ENCODE assay signal across 1 cellular context in the genomic region with DNA sequence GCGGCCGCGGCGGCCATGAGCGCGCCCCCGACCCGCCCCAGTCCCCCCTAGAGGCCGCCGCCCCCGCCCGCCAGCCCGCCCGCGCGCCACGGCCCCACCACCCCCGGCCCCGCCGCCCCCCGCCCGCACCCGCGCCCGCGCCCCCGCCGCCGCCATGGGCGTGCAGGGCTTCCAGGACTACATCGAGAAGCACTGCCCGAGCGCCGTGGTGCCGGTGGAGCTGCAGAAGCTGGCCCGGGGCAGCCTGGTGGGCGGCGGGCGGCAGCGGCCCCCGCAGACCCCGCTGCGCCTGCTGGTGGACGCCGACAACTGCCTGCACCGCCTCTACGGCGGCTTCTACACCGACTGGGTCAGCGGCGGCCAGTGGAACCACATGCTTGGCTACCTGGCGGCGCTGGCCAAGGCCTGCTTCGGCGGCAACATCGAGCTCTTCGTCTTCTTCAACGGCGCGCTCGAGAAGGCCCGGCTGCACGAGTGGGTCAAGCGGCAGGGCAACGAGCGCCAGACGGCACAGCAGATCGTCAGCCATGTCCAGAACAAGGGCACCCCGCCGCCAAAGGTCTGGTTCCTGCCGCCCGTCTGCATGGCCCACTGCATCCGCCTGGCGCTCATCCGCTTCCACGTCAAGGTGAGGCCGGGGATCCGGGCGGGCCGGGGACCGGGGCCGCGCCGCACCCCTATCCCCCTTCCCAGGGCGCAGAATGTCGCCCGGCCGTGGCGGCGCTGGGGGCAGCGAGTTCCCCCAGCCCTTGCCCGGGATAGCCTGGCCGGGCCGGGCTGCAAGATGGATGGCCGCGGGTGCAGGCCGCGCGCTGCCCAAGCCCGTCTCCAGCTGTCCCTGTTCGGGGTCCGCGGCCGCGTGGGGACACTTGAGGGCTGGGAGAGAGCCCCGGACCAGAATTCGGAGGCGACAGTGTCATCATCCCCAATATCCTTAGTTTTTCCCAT.
TF ChIP-seq lines count a peak whose summit lies in the region.

No MANE protein-coding gene starts in this region.

TF ChIP-seq in HepG2, 621 proteins besides CTCF, POLR2A, EP300 and RAD21 (continued from another document):
- TF ChIP-seq, protein P1, sequence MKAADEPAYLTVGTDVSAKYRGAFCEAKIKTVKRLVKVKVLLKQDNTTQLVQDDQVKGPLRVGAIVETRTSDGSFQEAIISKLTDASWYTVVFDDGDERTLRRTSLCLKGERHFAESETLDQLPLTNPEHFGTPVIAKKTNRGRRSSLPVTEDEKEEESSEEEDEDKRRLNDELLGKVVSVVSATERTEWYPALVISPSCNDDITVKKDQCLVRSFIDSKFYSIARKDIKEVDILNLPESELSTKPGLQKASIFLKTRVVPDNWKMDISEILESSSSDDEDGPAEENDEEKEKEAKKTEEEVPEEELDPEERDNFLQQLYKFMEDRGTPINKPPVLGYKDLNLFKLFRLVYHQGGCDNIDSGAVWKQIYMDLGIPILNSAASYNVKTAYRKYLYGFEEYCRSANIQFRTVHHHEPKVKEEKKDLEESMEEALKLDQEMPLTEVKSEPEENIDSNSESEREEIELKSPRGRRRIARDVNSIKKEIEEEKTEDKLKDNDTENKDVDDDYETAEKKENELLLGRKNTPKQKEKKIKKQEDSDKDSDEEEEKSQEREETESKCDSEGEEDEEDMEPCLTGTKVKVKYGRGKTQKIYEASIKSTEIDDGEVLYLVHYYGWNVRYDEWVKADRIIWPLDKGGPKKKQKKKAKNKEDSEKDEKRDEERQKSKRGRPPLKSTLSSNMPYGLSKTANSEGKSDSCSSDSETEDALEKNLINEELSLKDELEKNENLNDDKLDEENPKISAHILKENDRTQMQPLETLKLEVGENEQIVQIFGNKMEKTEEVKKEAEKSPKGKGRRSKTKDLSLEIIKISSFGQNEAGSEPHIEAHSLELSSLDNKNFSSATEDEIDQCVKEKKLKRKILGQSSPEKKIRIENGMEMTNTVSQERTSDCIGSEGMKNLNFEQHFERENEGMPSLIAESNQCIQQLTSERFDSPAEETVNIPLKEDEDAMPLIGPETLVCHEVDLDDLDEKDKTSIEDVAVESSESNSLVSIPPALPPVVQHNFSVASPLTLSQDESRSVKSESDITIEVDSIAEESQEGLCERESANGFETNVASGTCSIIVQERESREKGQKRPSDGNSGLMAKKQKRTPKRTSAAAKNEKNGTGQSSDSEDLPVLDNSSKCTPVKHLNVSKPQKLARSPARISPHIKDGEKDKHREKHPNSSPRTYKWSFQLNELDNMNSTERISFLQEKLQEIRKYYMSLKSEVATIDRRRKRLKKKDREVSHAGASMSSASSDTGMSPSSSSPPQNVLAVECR (CRISPR knock-in tag; IDR thresholded peaks at IDR 0.05; ENCODE audit: borderline replicate concordance): peak; percentile 75
- no peak for TF ChIP-seq RFXAP (CRISPR knock-in tag; IDR thresholded peaks at IDR 0.05; ENCODE audit: borderline replicate concordance)
- no peak for TF ChIP-seq SIN3B (IDR thresholded peaks at IDR 0.05; ENCODE audit: low read length)
- TF ChIP-seq KDM4B (CRISPR knock-in tag; IDR thresholded peaks at IDR 0.05): no peak
- no peak for TF ChIP-seq ZNF83 (CRISPR knock-in tag; IDR thresholded peaks at IDR 0.05; ENCODE audit: borderline replicate concordance)
- TF ChIP-seq ZNF441 (CRISPR knock-in tag; IDR thresholded peaks at IDR 0.05; ENCODE audit: borderline replicate concordance): peak; percentile 59; the same call in 1 of the 2 replicates
- TF ChIP-seq, protein P2, sequence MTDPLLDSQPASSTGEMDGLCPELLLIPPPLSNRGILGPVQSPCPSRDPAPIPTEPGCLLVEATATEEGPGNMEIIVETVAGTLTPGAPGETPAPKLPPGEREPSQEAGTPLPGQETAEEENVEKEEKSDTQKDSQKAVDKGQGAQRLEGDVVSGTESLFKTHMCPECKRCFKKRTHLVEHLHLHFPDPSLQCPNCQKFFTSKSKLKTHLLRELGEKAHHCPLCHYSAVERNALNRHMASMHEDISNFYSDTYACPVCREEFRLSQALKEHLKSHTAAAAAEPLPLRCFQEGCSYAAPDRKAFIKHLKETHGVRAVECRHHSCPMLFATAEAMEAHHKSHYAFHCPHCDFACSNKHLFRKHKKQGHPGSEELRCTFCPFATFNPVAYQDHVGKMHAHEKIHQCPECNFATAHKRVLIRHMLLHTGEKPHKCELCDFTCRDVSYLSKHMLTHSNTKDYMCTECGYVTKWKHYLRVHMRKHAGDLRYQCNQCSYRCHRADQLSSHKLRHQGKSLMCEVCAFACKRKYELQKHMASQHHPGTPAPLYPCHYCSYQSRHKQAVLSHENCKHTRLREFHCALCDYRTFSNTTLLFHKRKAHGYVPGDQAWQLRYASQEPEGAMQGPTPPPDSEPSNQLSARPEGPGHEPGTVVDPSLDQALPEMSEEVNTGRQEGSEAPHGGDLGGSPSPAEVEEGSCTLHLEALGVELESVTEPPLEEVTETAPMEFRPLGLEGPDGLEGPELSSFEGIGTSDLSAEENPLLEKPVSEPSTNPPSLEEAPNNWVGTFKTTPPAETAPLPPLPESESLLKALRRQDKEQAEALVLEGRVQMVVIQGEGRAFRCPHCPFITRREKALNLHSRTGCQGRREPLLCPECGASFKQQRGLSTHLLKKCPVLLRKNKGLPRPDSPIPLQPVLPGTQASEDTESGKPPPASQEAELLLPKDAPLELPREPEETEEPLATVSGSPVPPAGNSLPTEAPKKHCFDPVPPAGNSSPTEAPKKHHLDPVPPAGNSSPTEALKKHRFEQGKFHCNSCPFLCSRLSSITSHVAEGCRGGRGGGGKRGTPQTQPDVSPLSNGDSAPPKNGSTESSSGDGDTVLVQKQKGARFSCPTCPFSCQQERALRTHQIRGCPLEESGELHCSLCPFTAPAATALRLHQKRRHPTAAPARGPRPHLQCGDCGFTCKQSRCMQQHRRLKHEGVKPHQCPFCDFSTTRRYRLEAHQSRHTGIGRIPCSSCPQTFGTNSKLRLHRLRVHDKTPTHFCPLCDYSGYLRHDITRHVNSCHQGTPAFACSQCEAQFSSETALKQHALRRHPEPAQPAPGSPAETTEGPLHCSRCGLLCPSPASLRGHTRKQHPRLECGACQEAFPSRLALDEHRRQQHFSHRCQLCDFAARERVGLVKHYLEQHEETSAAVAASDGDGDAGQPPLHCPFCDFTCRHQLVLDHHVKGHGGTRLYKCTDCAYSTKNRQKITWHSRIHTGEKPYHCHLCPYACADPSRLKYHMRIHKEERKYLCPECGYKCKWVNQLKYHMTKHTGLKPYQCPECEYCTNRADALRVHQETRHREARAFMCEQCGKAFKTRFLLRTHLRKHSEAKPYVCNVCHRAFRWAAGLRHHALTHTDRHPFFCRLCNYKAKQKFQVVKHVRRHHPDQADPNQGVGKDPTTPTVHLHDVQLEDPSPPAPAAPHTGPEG (CRISPR knock-in tag; IDR thresholded peaks at IDR 0.05): peak; percentile 66; the same call in 1 of the 2 replicates
- TF ChIP-seq ZNF263 (CRISPR knock-in tag; IDR thresholded peaks at IDR 0.05): no peak; the same call in 1 of the 2 replicates
- TF ChIP-seq, protein P3, sequence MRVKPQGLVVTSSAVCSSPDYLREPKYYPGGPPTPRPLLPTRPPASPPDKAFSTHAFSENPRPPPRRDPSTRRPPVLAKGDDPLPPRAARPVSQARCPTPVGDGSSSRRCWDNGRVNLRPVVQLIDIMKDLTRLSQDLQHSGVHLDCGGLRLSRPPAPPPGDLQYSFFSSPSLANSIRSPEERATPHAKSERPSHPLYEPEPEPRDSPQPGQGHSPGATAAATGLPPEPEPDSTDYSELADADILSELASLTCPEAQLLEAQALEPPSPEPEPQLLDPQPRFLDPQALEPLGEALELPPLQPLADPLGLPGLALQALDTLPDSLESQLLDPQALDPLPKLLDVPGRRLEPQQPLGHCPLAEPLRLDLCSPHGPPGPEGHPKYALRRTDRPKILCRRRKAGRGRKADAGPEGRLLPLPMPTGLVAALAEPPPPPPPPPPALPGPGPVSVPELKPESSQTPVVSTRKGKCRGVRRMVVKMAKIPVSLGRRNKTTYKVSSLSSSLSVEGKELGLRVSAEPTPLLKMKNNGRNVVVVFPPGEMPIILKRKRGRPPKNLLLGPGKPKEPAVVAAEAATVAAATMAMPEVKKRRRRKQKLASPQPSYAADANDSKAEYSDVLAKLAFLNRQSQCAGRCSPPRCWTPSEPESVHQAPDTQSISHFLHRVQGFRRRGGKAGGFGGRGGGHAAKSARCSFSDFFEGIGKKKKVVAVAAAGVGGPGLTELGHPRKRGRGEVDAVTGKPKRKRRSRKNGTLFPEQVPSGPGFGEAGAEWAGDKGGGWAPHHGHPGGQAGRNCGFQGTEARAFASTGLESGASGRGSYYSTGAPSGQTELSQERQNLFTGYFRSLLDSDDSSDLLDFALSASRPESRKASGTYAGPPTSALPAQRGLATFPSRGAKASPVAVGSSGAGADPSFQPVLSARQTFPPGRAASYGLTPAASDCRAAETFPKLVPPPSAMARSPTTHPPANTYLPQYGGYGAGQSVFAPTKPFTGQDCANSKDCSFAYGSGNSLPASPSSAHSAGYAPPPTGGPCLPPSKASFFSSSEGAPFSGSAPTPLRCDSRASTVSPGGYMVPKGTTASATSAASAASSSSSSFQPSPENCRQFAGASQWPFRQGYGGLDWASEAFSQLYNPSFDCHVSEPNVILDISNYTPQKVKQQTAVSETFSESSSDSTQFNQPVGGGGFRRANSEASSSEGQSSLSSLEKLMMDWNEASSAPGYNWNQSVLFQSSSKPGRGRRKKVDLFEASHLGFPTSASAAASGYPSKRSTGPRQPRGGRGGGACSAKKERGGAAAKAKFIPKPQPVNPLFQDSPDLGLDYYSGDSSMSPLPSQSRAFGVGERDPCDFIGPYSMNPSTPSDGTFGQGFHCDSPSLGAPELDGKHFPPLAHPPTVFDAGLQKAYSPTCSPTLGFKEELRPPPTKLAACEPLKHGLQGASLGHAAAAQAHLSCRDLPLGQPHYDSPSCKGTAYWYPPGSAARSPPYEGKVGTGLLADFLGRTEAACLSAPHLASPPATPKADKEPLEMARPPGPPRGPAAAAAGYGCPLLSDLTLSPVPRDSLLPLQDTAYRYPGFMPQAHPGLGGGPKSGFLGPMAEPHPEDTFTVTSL (CRISPR knock-in tag; IDR thresholded peaks at IDR 0.05; ENCODE audit: borderline replicate concordance): no peak
- TF ChIP-seq NFKBIZ (CRISPR knock-in tag; IDR thresholded peaks at IDR 0.05): no peak
- TF ChIP-seq ZMYM4 (CRISPR knock-in tag; IDR thresholded peaks at IDR 0.05): peak; percentile 39
- TF ChIP-seq, protein P4, sequence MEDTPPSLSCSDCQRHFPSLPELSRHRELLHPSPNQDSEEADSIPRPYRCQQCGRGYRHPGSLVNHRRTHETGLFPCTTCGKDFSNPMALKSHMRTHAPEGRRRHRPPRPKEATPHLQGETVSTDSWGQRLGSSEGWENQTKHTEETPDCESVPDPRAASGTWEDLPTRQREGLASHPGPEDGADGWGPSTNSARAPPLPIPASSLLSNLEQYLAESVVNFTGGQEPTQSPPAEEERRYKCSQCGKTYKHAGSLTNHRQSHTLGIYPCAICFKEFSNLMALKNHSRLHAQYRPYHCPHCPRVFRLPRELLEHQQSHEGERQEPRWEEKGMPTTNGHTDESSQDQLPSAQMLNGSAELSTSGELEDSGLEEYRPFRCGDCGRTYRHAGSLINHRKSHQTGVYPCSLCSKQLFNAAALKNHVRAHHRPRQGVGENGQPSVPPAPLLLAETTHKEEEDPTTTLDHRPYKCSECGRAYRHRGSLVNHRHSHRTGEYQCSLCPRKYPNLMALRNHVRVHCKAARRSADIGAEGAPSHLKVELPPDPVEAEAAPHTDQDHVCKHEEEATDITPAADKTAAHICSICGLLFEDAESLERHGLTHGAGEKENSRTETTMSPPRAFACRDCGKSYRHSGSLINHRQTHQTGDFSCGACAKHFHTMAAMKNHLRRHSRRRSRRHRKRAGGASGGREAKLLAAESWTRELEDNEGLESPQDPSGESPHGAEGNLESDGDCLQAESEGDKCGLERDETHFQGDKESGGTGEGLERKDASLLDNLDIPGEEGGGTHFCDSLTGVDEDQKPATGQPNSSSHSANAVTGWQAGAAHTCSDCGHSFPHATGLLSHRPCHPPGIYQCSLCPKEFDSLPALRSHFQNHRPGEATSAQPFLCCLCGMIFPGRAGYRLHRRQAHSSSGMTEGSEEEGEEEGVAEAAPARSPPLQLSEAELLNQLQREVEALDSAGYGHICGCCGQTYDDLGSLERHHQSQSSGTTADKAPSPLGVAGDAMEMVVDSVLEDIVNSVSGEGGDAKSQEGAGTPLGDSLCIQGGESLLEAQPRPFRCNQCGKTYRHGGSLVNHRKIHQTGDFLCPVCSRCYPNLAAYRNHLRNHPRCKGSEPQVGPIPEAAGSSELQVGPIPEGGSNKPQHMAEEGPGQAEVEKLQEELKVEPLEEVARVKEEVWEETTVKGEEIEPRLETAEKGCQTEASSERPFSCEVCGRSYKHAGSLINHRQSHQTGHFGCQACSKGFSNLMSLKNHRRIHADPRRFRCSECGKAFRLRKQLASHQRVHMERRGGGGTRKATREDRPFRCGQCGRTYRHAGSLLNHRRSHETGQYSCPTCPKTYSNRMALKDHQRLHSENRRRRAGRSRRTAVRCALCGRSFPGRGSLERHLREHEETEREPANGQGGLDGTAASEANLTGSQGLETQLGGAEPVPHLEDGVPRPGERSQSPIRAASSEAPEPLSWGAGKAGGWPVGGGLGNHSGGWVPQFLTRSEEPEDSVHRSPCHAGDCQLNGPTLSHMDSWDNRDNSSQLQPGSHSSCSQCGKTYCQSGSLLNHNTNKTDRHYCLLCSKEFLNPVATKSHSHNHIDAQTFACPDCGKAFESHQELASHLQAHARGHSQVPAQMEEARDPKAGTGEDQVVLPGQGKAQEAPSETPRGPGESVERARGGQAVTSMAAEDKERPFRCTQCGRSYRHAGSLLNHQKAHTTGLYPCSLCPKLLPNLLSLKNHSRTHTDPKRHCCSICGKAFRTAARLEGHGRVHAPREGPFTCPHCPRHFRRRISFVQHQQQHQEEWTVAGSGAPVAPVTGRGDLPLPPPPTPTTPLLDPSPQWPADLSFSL (CRISPR knock-in tag; IDR thresholded peaks at IDR 0.05): no peak
- TF ChIP-seq, protein P5, sequence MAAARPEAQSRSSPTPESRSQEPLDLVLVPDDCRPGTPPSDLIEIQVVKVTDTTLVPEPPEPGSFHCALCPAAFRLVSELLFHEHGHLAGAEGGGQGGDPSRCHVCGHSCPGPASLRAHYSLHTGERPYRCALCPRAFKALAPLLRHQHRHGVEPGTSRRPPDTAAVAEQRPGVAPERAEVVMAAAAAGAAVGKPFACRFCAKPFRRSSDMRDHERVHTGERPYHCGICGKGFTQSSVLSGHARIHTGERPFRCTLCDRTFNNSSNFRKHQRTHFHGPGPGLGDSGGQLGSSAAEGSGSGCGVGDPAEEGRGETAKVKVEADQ (CRISPR knock-in tag; IDR thresholded peaks at IDR 0.05; ENCODE audit: borderline replicate concordance): 0 out of 2 replicates have a peak, but pooled peaks have one; percentile 23
- no peak for TF ChIP-seq ZNF253 (CRISPR knock-in tag; IDR thresholded peaks at IDR 0.05; ENCODE audit: borderline replicate concordance)
- no peak for TF ChIP-seq YEATS2 (CRISPR knock-in tag; IDR thresholded peaks at IDR 0.05; ENCODE audit: borderline replicate concordance)
- TF ChIP-seq, protein P6, sequence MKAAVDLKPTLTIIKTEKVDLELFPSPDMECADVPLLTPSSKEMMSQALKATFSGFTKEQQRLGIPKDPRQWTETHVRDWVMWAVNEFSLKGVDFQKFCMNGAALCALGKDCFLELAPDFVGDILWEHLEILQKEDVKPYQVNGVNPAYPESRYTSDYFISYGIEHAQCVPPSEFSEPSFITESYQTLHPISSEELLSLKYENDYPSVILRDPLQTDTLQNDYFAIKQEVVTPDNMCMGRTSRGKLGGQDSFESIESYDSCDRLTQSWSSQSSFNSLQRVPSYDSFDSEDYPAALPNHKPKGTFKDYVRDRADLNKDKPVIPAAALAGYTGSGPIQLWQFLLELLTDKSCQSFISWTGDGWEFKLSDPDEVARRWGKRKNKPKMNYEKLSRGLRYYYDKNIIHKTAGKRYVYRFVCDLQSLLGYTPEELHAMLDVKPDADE (CRISPR knock-in tag; IDR thresholded peaks at IDR 0.05): peak; percentile 68; the same call in 1 of the 2 replicates
